In genomic region chr5:61332891-61333350, GRCh38 we compare ENCODE assay signal across 8 cellular contexts. TPM values are rescaled to one million over a fixed set of nuclear protein-coding genes. Genes with fewer than 3 reads are reported as not detected.
DNase-seq lines count a peak whose midpoint lies in the region; ATAC-seq and TF ChIP-seq lines count a peak whose summit lies in the region.

No MANE protein-coding gene starts in this region.

- no peaks in the 10 kb centered on the region for H3K9me3 ChIP-seq in ascending aorta

- ATAC-seq in HG03521 (IDR thresholded peaks at IDR 0.05; ENCODE audit: unreplicated experiment) (no peak), GM21515 (IDR thresholded peaks at IDR 0.05; ENCODE audit: unreplicated experiment) (no peak)

- no peaks in the 10 kb centered on the region for H3K27me3 ChIP-seq in ascending aorta

- H3K4me3 ChIP-seq in ascending aorta = peak overlapping the region; percentile 94 to 99
- H3K4me3 ChIP-seq in retinal pigment epithelial cell (ENCODE audit: low read length) = peak overlapping the region; percentile 94

- H3K27ac ChIP-seq in ascending aorta = peak overlapping the region; percentile 93 to 98

- peaks cover 0 to 18% of the 10 kb centered on the region in 2 donors for H3K4me1 ChIP-seq in ascending aorta

- intact Hi-C loops in ascending aorta (cut with DNase I) = loop anchor here (1.0 to 5.0 kb wide), 5 partner anchors 46 to 974 kb away; partner anchors contain the start of genes ERCC8, KIF2A and NDUFAF2

- TF ChIP-seq CTCF in GM13977 (IDR thresholded peaks at IDR 0.05; ENCODE audit: extremely low read depth, insufficient read depth, missing control alignments) = no peak
- TF ChIP-seq CTCF in ascending aorta (IDR thresholded peaks at IDR 0.05) = no peak
- TF ChIP-seq CTCF in retinal pigment epithelial cell (conservative IDR thresholded peaks at IDR 0.05; ENCODE audit: low read depth, low read length) = no peak

- in situ Hi-C loops in GM13977 (cut with MboI; ENCODE audit: low pct_unique_long_range_greater_than_20kb, low sequenced_read_pairs, unreplicated experiment) = no loop called here

- H3K36me3 ChIP-seq in ascending aorta = no peaks in the 10 kb centered on the region

- DNase-seq in GM13977 (ENCODE audit: low spot score) (peak; percentile 58), RPMI8226 (peak; percentile 65), ascending aorta (ENCODE audit: low spot score in 2 of 2) (peak in 1 of 2 donors; percentile 76), hepatic stellate cell (ENCODE audit: low spot score) (peak; percentile 69), retinal pigment epithelial cell (ENCODE audit: low read depth) (no peak), NCI-H2081 (lab: John Stamatoyannopoulos, UW) (no peak)

RNA-seq across cellular contexts. Expression of gene ZSWIM6, which starts 0.9 kb away (rescaled TPM):
- total RNA-seq in ascending aorta = 8.8 TPM

Comparison
In these comparisons a context has a peak if more than half of its experiments do, and no peak if none do; other contexts are left out.
1. DNase-seq: peak in GM13977 (single experiment), RPMI8226 (single experiment) and hepatic stellate cell (single experiment); none in retinal pigment epithelial cell (single experiment) and NCI-H2081 (0 of 2).